ENCODE assay signal across 22 cellular contexts in genomic region chr5:172672696-172673095, GRCh38.
"Had no signal": no experiment of that assay in that cellular context is flagged by ENCODE, and none has a peak within 500 bp of the region (broad histone marks: within the 10 kb centered on the region; RNA-seq: fewer than 3 reads in every experiment).

No MANE protein-coding gene starts in this region.

- H3K4me1 Mint-ChIP-seq: activated naive CD4-positive, alpha-beta T cell treated with anti-CD3 and anti-CD28 coated beads, Interleukin-2, amount 50 U/mL, for 24 hours; stimulated activated memory B cell treated with anti-CD40 and anti-IgM and Interleukin-4, amounts not matched to agents 10 μg/mL and 1 μg/mL and 100 μg/mL, for 72 hours had no signal

- H3K27me3 Mint-ChIP-seq: activated naive CD4-positive, alpha-beta T cell treated with anti-CD3 and anti-CD28 coated beads, Interleukin-2, amount 50 U/mL, for 24 hours had no signal

- ATAC-seq: stimulated activated memory B cell treated with anti-CD40 and anti-IgM and Interleukin-4, amounts not matched to agents 10 μg/mL and 1 μg/mL and 100 μg/mL, for 72 hours; WTC11 had no signal

- H3K9me3 Mint-ChIP-seq: activated naive CD4-positive, alpha-beta T cell treated with anti-CD3 and anti-CD28 coated beads, Interleukin-2, amount 50 U/mL, for 24 hours; nephron progenitor cell; T-helper 1 cell treated with Interleukin-12 subunit alpha and Interleukin-12 subunit beta and Interleukin-4 antibody, amounts not matched to agents 30 μg/mL and 1 μg/mL, for 36 hours; WTC11 had no signal

- H3K27ac ChIP-seq: brain microvascular endothelial cell, vagina had no signal

- H3K4me3 ChIP-seq: sigmoid colon, smooth muscle cell, vagina had no signal

- H3K9me3 ChIP-seq: sigmoid colon, vagina had no signal

- H3K27ac Mint-ChIP-seq: activated naive CD4-positive, alpha-beta T cell treated with anti-CD3 and anti-CD28 coated beads, Interleukin-2, amount 50 U/mL, for 24 hours; nephron progenitor cell; stimulated activated memory B cell treated with anti-CD40 and anti-IgM and Interleukin-4, amounts not matched to agents 10 μg/mL and 1 μg/mL and 100 μg/mL, for 72 hours; T-helper 1 cell treated with Interleukin-12 subunit alpha and Interleukin-12 subunit beta and Interleukin-4 antibody, amounts not matched to agents 30 μg/mL and 1 μg/mL, for 36 hours; WTC11 had no signal

- H3K4me3 Mint-ChIP-seq: activated naive CD4-positive, alpha-beta T cell treated with anti-CD3 and anti-CD28 coated beads, Interleukin-2, amount 50 U/mL, for 24 hours; nephron progenitor cell; stimulated activated memory B cell treated with anti-CD40 and anti-IgM and Interleukin-4, amounts not matched to agents 10 μg/mL and 1 μg/mL and 100 μg/mL, for 72 hours; T-helper 1 cell treated with Interleukin-12 subunit alpha and Interleukin-12 subunit beta and Interleukin-4 antibody, amounts not matched to agents 30 μg/mL and 1 μg/mL, for 36 hours; WTC11 had no signal

- H3K27me3 ChIP-seq: brain microvascular endothelial cell, sigmoid colon, vagina had no signal

- H3K4me2 ChIP-seq: smooth muscle cell had no signal

- DNase-seq: activated gamma-delta T cell treated with Interleukin-2 at 50 U/mL for 16 hours; activated T-cell treated with anti-CD3 and anti-CD28 coated beads, Interleukin-2, amount 50 U/mL, for 1 hour; aorta; brain microvascular endothelial cell; caudate nucleus; erythroblast; foreskin fibroblast; hippocampal formation; kidney glomerular epithelial cell; midbrain; nephron progenitor cell; retina; stimulated activated CD4-positive, alpha-beta T cell treated with anti-CD3 and anti-CD28 coated beads, Interleukin-15, amount 100 ng/mL, for 24 hours; T1000; trophoblast cell had no signal

- H3K36me3 Mint-ChIP-seq: activated naive CD4-positive, alpha-beta T cell treated with anti-CD3 and anti-CD28 coated beads, Interleukin-2, amount 50 U/mL, for 24 hours; stimulated activated memory B cell treated with anti-CD40 and anti-IgM and Interleukin-4, amounts not matched to agents 10 μg/mL and 1 μg/mL and 100 μg/mL, for 72 hours; WTC11 had no signal

- H3K36me3 ChIP-seq: brain microvascular endothelial cell had no signal
